In genomic region chr9:111041902-111042301, GRCh38 we compare ENCODE assay signal across 1 cellular context.
TF ChIP-seq lines count a peak whose summit lies in the region.

No MANE protein-coding gene starts in this region.

TF ChIP-seq in GM23338, 12 proteins besides CTCF, POLR2A, EP300 and RAD21 (continued from another document):
- no peak for TF ChIP-seq ZNF462 (CRISPR knock-in tag; IDR thresholded peaks at IDR 0.05)
- no peak for TF ChIP-seq STAT1 (IDR thresholded peaks at IDR 0.05; ENCODE audit: unreplicated experiment)
- no peak for TF ChIP-seq ZNF331 (CRISPR knock-in tag; IDR thresholded peaks at IDR 0.05; ENCODE audit: low read depth)
- TF ChIP-seq JUNB (IDR thresholded peaks at IDR 0.05; ENCODE audit: unreplicated experiment): no peak
TF ChIP-seq in GM23338: peak in this region for 0.
